Comparison of ENCODE assay signal across 8 cellular contexts in the genomic region with DNA sequence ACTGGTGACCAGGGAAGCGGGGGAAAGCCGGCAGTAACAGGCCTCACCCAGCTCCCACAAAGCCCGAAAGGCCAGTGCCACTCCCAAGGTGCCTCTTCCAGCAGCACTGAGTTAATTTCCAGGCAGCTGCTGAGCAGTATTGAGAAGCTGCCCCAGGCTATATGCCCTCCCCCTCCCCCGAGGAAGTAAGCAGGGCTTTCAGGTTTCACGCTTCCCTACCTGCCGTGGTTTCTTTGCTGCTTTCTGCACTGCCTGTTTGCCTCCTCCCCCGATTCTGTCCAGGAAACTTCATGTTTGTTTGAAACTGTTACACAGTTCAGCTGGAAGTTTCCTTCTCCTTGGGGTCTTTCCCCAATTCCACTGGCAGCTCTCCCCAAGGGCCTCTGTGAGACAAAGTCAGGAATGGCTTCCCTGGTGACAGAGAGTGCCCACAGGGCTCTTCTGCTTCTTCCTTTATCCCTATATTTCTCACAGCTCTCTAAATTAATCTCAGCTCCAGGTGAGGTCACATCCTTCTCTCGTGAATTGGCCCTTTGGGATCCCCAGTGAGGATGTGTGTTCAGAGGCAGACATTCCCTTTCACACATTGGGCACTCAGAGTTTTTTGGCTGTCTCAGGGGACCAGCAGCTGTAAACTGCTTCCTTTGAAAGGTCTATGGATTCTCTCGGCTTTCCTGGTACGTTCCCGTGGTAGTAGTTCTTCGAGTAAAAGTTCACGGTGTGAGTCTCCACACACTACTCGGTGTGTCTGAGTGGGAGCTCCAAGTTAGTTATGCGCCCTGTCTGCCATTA. TPM values are rescaled to one million over a fixed set of nuclear protein-coding genes. Genes with fewer than 3 reads are reported as not detected.
A peak's percentile ranks its signal among the peaks of the same experiment; 100 is the strongest.
DNase-seq lines count a peak whose midpoint lies in the region; ATAC-seq and TF ChIP-seq lines count a peak whose summit lies in the region.

No MANE protein-coding gene starts in this region.

- peak overlapping the region; percentile 74 for H3K4me3 Mint-ChIP-seq in activated T-helper 17 cell treated with anti-CD3 and anti-CD28 coated beads, Interleukin-2, amount 50 U/mL, for 72 hours
- H3K4me3 Mint-ChIP-seq in mesothelial cell of epicardium = peak overlapping the region; percentile 48

- in situ Hi-C loops in GM13976 (cut with MboI; ENCODE audit: low sequenced_read_pairs, unreplicated experiment) = no loop called here

- H3K27me3 Mint-ChIP-seq in activated T-helper 17 cell treated with anti-CD3 and anti-CD28 coated beads, Interleukin-2, amount 50 U/mL, for 72 hours = no peaks in the 10 kb centered on the region
- H3K27me3 Mint-ChIP-seq in mesothelial cell of epicardium (ENCODE audit: low read depth) = no peaks in the 10 kb centered on the region

- ATAC-seq in GM21723 (IDR thresholded peaks at IDR 0.05; ENCODE audit: unreplicated experiment) = peak; percentile 99
- ATAC-seq in activated T-helper 17 cell treated with anti-CD3 and anti-CD28 coated beads, Interleukin-2, amount 50 U/mL, for 72 hours (replicated peaks) = peak; percentile 81

- H3K4me1 Mint-ChIP-seq in activated T-helper 17 cell treated with anti-CD3 and anti-CD28 coated beads, Interleukin-2, amount 50 U/mL, for 72 hours = peaks cover 69% of the 10 kb centered on the region
- peaks cover 16% of the 10 kb centered on the region for H3K4me1 Mint-ChIP-seq in mesothelial cell of epicardium

- H3K9me3 Mint-ChIP-seq in activated T-helper 17 cell treated with anti-CD3 and anti-CD28 coated beads, Interleukin-2, amount 50 U/mL, for 72 hours = no peaks in the 10 kb centered on the region
- H3K9me3 Mint-ChIP-seq in mesothelial cell of epicardium = peaks cover 56% of the 10 kb centered on the region

- no peak for TF ChIP-seq CTCF in GM13976 (IDR thresholded peaks at IDR 0.05; ENCODE audit: borderline replicate concordance, control extremely low read depth, extremely low read depth, insufficient read depth, missing control alignments)
- TF ChIP-seq CTCF in mesothelial cell of epicardium (IDR thresholded peaks at IDR 0.05; ENCODE audit: unreplicated experiment) = no peak

- DNase-seq in GM13976 (ENCODE audit: low spot score) = peak; percentile 43
- peak; percentile 56 for DNase-seq in M059J (ENCODE audit: low read depth)
- DNase-seq in mesothelial cell of epicardium (ENCODE audit: low spot score in 2 of 2, unreplicated experiment in 2 of 2) = peak in 1 of 2 experiments; percentile 45
- no peak for DNase-seq in GDM1 (lab: John Stamatoyannopoulos, UW)
- no peak for DNase-seq in hypothalamus (lab: John Stamatoyannopoulos, UW)
- no peak for DNase-seq in NCI-H2029 treated with DMSO at 0.1 percent for 48 hours (lab: John Stamatoyannopoulos, UW)

- peaks cover 1% of the 10 kb centered on the region for H3K36me3 Mint-ChIP-seq in activated T-helper 17 cell treated with anti-CD3 and anti-CD28 coated beads, Interleukin-2, amount 50 U/mL, for 72 hours (ENCODE audit: low read depth)
- H3K36me3 Mint-ChIP-seq in mesothelial cell of epicardium = peaks cover 55% of the 10 kb centered on the region

- peak overlapping the region; percentile 72 for H3K27ac Mint-ChIP-seq in activated T-helper 17 cell treated with anti-CD3 and anti-CD28 coated beads, Interleukin-2, amount 50 U/mL, for 72 hours
- H3K27ac Mint-ChIP-seq in mesothelial cell of epicardium = peak overlapping the region; percentile 97

RNA-seq across cellular contexts. Expression of gene C1GALT1, which starts 19.4 kb away (rescaled TPM):
- total RNA-seq in M059J (2014; rRNA removed; shearing (Covaris generic)) = 69.8 and 76.4 TPM in 2 replicates
- 10 to 100 TPM; 40.9 to 47.2 TPM for total RNA-seq in activated T-helper 17 cell treated with anti-CD3 and anti-CD28 coated beads, Interleukin-2, amount 50 U/mL, for 72 hours
- total RNA-seq in mesothelial cell of epicardium = 32.7 to 36.9 TPM (median 36.8 TPM) in 3 replicates

Comparison
In these comparisons a context has a peak if more than half of its experiments do, and no peak if none do; other contexts are left out.
1. DNase-seq: peak in GM13976 (single experiment) and M059J (single experiment); none in GDM1 (single experiment), hypothalamus (0 of 51) and NCI-H2029 treated with DMSO at 0.1 percent for 48 hours (single experiment).